ENCODE assay signal across 14 cellular contexts in genomic region chr1:175385316-175385715, GRCh38.
"Had no signal": no experiment of that assay in that cellular context is flagged by ENCODE, and none has a peak within 500 bp of the region (broad histone marks: within the 10 kb centered on the region; RNA-seq: fewer than 3 reads in every experiment).

No MANE protein-coding gene starts in this region.

- ATAC-seq: left ventricle myocardium superior; natural killer cell treated with Interleukin-12 subunit alpha and Interleukin-12 subunit beta and Interleukin-15 and Interleukin-18, amount 100 ng/mL, for 72 hours; stimulated activated naive CD8-positive, alpha-beta T cell treated with anti-CD3 and anti-CD28 coated beads, Interleukin-15, Interleukin-2, amounts not matched to agents 100 U/mL and 50 U/mL, for 24 hours; T-helper 17 cell had no signal

- DNase-seq: activated CD4-positive, alpha-beta memory T cell treated with anti-CD3 and anti-CD28 coated beads, Interleukin-2, amount 10 ng/mL, durations not matched to agents 7 days and 5 days; activated CD4-positive, alpha-beta T cell treated with anti-CD3 and anti-CD28 coated beads, Interleukin-2, amount 10 ng/mL, durations not matched to agents 24 days and 14 days; activated CD4-positive, CD25-positive, alpha-beta regulatory T cell; activated effector memory CD4-positive, alpha-beta T cell treated with anti-CD3 and anti-CD28 coated beads, Interleukin-2, amount 50 U/mL, for 16 hours; activated naive CD4-positive, alpha-beta T cell treated with anti-CD3 and anti-CD28 coated beads, Interleukin-2, amount 10 ng/mL, durations not matched to agents 7 days and 5 days; activated T-cell treated with anti-CD3 and anti-CD28 coated beads, Interleukin-2, amount 50 U/mL, for 72 hours; amygdala; effector CD4-positive, alpha-beta T cell; left ventricle myocardium superior; stimulated activated CD4-positive, alpha-beta T cell treated with anti-CD3 and anti-CD28 coated beads, Interleukin-2, amount 100 ng/mL, for 48 hours; stimulated activated naive CD8-positive, alpha-beta T cell treated with anti-CD3 and anti-CD28 coated beads, Interleukin-15, Interleukin-2, amounts not matched to agents 100 U/mL and 50 U/mL, for 24 hours; T-helper 17 cell had no signal

- H3K9me3 ChIP-seq: upper lobe of left lung had no signal

- H3K4me1 ChIP-seq: upper lobe of left lung had no signal

- H3K27ac ChIP-seq: upper lobe of left lung had no signal

- H3K4me3 ChIP-seq: upper lobe of left lung had no signal

- H3K36me3 ChIP-seq: upper lobe of left lung had no signal

- H3K27me3 ChIP-seq: upper lobe of left lung had no signal
